In genomic region chr6:151730496-151730870, GRCh38 we compare ENCODE assay signal across 5 cellular contexts.
"Had no signal": no experiment of that assay in that cellular context is flagged by ENCODE, and none has a peak within 500 bp of the region (broad histone marks: within the 10 kb centered on the region; RNA-seq: fewer than 3 reads in every experiment).

No MANE protein-coding gene starts in this region.

- H3K9me3 Mint-ChIP-seq: GM23338, H9 had no signal

- H3K4me1 Mint-ChIP-seq: GM23338, H9 had no signal

- H3K4me3 Mint-ChIP-seq: GM23338, H9 had no signal

- H3K27ac Mint-ChIP-seq: GM23338, H9, IgD-negative memory B cell had no signal

- DNase-seq: HCEC 1CT, KBM-7 had no signal

- H3K36me3 Mint-ChIP-seq: IgD-negative memory B cell had no signal

- H3K27me3 Mint-ChIP-seq: IgD-negative memory B cell had no signal

- ATAC-seq: GM23338 had no signal
